ENCODE assay signal across 1 cellular context in the genomic region with DNA sequence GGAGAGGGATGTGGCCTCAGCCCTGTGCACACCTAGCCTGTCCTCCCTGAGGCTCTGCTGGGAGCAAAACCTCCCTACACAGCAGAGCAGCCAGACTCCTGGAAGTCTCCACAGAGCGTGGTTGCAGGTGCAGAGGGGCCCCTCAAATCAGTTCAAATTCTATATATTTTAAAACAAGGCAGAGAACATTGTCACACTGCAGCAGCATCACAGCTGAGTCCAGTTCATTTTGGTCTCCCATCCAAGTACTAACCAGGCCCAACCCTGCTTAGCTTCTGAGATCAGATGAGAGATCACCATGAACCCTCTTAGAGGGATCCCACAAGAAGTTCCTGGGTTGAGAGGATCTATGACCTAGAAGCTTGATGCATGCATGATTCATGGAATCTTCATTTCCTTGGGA.
TF ChIP-seq lines count a peak whose summit lies in the region.

No MANE protein-coding gene starts in this region.

TF ChIP-seq in WTC11, 78 proteins besides CTCF, POLR2A, EP300 and RAD21:
- TF ChIP-seq, protein P1, sequence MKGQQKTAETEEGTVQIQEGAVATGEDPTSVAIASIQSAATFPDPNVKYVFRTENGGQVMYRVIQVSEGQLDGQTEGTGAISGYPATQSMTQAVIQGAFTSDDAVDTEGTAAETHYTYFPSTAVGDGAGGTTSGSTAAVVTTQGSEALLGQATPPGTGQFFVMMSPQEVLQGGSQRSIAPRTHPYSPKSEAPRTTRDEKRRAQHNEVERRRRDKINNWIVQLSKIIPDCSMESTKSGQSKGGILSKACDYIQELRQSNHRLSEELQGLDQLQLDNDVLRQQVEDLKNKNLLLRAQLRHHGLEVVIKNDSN (CRISPR knock-in tag; IDR thresholded peaks at IDR 0.05): no peak
